ENCODE assay signal across 8 cellular contexts in the genomic region with DNA sequence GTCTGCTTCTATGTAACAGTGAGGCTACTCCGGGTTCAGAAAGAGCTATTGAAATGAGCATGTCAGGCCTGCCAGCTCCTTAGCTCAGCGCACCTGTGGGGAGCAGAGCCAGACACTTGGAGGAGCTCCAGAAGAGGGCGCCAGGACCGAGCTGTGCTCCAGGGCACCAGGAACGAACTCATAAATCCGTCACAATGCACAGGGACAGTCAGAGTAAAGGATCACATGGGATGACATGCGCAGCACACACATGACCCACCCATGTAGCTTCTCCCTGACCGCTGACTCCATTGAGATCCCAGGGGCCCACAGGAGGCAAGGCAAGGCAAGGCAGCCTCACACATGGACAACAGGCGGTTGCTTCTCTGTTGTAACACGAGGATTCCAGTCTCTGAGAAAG. TPM values are rescaled to one million over a fixed set of nuclear protein-coding genes. Genes with fewer than 3 reads are reported as not detected.
DNase-seq lines count a peak whose midpoint lies in the region; TF ChIP-seq lines count a peak whose summit lies in the region.

No MANE protein-coding gene starts in this region.

- TF ChIP-seq CTCF in epithelial cell of proximal tubule (conservative IDR thresholded peaks at IDR 0.05; ENCODE audit: low read depth, low read length), result peak; percentile 34

- H3K4me3 ChIP-seq in epithelial cell of proximal tubule (ENCODE audit: low read depth, low read length), result no peak overlapping the region

- peak; percentile 24 for DNase-seq in stimulated activated CD4-positive, alpha-beta T cell treated with anti-CD3 and anti-CD28 coated beads, Interleukin-1b, Interleukin-23, amount 100 ng/mL, for 48 hours
- no peak for DNase-seq in stimulated activated CD4-positive, alpha-beta T cell treated with anti-CD3 and anti-CD28 coated beads, Interleukin-4, amount 100 ng/mL, for 24 hours
- peak; percentile 2 to 24 for DNase-seq in SHP77 (lab: John Stamatoyannopoulos, UW)
- no peak for DNase-seq in epithelial cell of proximal tubule (ENCODE audit: low read depth)
- DNase-seq in kidney glomerular epithelial cell (lab: John Stamatoyannopoulos, UW), result no peak
- DNase-seq in hepatic stellate cell (ENCODE audit: low spot score), result no peak
- DNase-seq in NCI-H2196 treated with DMSO at 0.1 percent for 48 hours (lab: John Stamatoyannopoulos, UW; ENCODE audit: unreplicated experiment), result no peak
- no peak for DNase-seq in CD1c-positive myeloid dendritic cell (ENCODE audit: extremely low spot score)

RNA-seq across cellular contexts. Expression of gene GNB5, which starts 26.0 kb away (rescaled TPM):
- total RNA-seq in epithelial cell of proximal tubule, result 23.7 and 32.1 TPM in 2 replicates

Comparison
In these comparisons a context has a peak if more than half of its experiments do, and no peak if none do; other contexts are left out.
1. DNase-seq: peak in stimulated activated CD4-positive, alpha-beta T cell treated with anti-CD3 and anti-CD28 coated beads, Interleukin-1b, Interleukin-23, amount 100 ng/mL, for 48 hours (single experiment) and SHP77 (2 of 2); none in stimulated activated CD4-positive, alpha-beta T cell treated with anti-CD3 and anti-CD28 coated beads, Interleukin-4, amount 100 ng/mL, for 24 hours (single experiment), epithelial cell of proximal tubule (single experiment), kidney glomerular epithelial cell (single experiment), hepatic stellate cell (single experiment), NCI-H2196 treated with DMSO at 0.1 percent for 48 hours (single experiment) and CD1c-positive myeloid dendritic cell (single experiment).